ENCODE assay signal across 8 cellular contexts in the genomic region with DNA sequence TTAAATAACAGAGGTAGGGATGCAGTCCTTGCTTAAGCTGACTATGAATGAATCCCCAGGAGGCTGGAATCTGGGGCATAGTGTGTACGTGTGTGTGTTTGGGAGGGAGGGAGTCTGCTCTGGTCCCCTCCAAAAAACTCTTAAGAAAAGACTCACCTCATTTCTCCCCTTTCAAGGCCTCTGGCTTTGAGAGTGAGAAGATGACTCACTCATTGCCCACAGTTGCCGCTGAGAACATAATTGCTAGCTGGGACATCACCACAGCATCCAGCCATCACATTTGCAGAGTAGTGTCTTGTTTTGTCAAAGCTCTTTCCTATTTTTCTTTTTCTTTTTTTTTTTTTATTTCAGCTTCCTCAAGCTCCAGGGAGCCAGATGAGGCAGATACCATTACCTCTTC.
DNase-seq lines count a peak whose midpoint lies in the region; ATAC-seq and TF ChIP-seq lines count a peak whose summit lies in the region.

No MANE protein-coding gene starts in this region.

- peak overlapping the region; percentile 97 for H3K27ac Mint-ChIP-seq in activated T-cell treated with anti-CD3 and anti-CD28 coated beads, Interleukin-2, amount 50 U/mL, for 24 hours

- H3K36me3 Mint-ChIP-seq in activated T-cell treated with anti-CD3 and anti-CD28 coated beads, Interleukin-2, amount 50 U/mL, for 24 hours (ENCODE audit: low read depth): no peaks in the 10 kb centered on the region

- H3K4me3 ChIP-seq in MG63 (no peak overlapping the region), foreskin fibroblast (ENCODE audit: low read depth in 1 of 2, low read length in 2 of 2) (no peak overlapping the region)

- no peak for TF ChIP-seq CTCF in foreskin fibroblast (IDR thresholded peaks at IDR 0.05; ENCODE audit: low read depth, low read length)

- H3K27me3 ChIP-seq in MG63: no peaks in the 10 kb centered on the region

- peak; percentile 64 for ATAC-seq in GM21825 (IDR thresholded peaks at IDR 0.05; ENCODE audit: unreplicated experiment)

- no peaks in the 10 kb centered on the region for H3K9me3 ChIP-seq in MG63

- peaks cover 66% of the 10 kb centered on the region for H3K4me1 Mint-ChIP-seq in activated T-cell treated with anti-CD3 and anti-CD28 coated beads, Interleukin-2, amount 50 U/mL, for 24 hours (ENCODE audit: low read depth)

- H3K4me3 Mint-ChIP-seq in activated T-cell treated with anti-CD3 and anti-CD28 coated beads, Interleukin-2, amount 50 U/mL, for 24 hours: peak overlapping the region; percentile 68

- H3K27me3 Mint-ChIP-seq in activated T-cell treated with anti-CD3 and anti-CD28 coated beads, Interleukin-2, amount 50 U/mL, for 24 hours: peaks cover 13% of the 10 kb centered on the region

- peak; percentile 75 for DNase-seq in Daoy (ENCODE audit: low read depth)
- peak; percentile 37 for DNase-seq in MG63
- DNase-seq in activated T-cell treated with anti-CD3 and anti-CD28 coated beads, Interleukin-2, amount 50 U/mL, for 24 hours: peak; percentile 56
- DNase-seq in foreskin fibroblast: peak; percentile 42 to 64
- peak; percentile 26 for DNase-seq in stimulated activated CD4-positive, alpha-beta T cell treated with anti-CD3 and anti-CD28 coated beads, Interleukin-2, amount 100 ng/mL, for 4 hours (ENCODE audit: low read depth)
- DNase-seq in NCI-H2029 (lab: John Stamatoyannopoulos, UW): no peak
- DNase-seq in NCI-H2107 treated with DMSO at 0.1 percent for 48 hours (lab: John Stamatoyannopoulos, UW; ENCODE audit: unreplicated experiment): no peak

- no peaks in the 10 kb centered on the region for H3K36me3 ChIP-seq in MG63

- no peaks in the 10 kb centered on the region for H3K9me3 Mint-ChIP-seq in activated T-cell treated with anti-CD3 and anti-CD28 coated beads, Interleukin-2, amount 50 U/mL, for 24 hours

Comparison
In these comparisons a context has a peak if more than half of its experiments do, and no peak if none do; other contexts are left out.
1. DNase-seq: peak in Daoy (single experiment), MG63 (single experiment), activated T-cell treated with anti-CD3 and anti-CD28 coated beads, Interleukin-2, amount 50 U/mL, for 24 hours (single experiment), foreskin fibroblast (2 of 2) and stimulated activated CD4-positive, alpha-beta T cell treated with anti-CD3 and anti-CD28 coated beads, Interleukin-2, amount 100 ng/mL, for 4 hours (single experiment); none in NCI-H2029 (single experiment) and NCI-H2107 treated with DMSO at 0.1 percent for 48 hours (single experiment).